In the genomic region with DNA sequence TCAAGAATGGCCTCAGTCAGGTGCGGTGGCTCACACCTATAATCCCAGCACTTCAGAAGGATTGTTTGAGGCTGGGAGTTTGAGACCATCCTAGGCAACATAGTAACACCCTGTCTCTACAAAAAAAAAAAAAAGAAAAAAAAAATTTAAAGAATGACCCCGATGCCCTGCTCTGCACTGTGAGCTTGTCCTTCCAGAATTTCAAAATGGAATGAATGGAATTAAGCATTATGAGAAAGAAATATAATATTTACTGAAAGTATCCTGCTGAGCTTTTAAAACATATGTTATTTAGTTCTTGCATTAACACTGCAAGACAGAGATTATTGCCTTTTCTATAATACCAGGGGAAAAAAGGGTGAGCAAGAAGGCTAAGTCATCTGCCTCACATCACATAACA, we compare ENCODE assay signal across 10 cellular contexts.
"Had no signal": no experiment of that assay in that cellular context is flagged by ENCODE, and none has a peak within 500 bp of the region (broad histone marks: within the 10 kb centered on the region; RNA-seq: fewer than 3 reads in every experiment).

No MANE protein-coding gene starts in this region.

- H3K27me3 ChIP-seq: heart left ventricle, neural progenitor cell had no signal

- H3K36me3 ChIP-seq: heart left ventricle, neural progenitor cell had no signal

- H2AFZ ChIP-seq: neural progenitor cell had no signal

- H3K9me3 ChIP-seq: heart left ventricle had no signal

- H3K27ac ChIP-seq: neural progenitor cell, parathyroid adenoma had no signal

- ATAC-seq: activated T-helper 17 cell treated with anti-CD3 and anti-CD28 coated beads, Interleukin-2, amount 50 U/mL, for 72 hours had no signal

- H3K9ac ChIP-seq: neural progenitor cell, parathyroid adenoma had no signal

- H3K4me3 ChIP-seq: heart left ventricle, neural progenitor cell had no signal

- H3K4me2 ChIP-seq: neural progenitor cell had no signal

- H3K4me1 ChIP-seq: parathyroid adenoma had no signal

- DNase-seq: activated CD4-positive, alpha-beta T cell treated with anti-CD3 and anti-CD28 coated beads, Interleukin-2, amount 50 U/mL, for 1 hour; activated naive CD4-positive, alpha-beta T cell treated with anti-CD3 and anti-CD28 coated beads for 36 hours; activated T-cell treated with anti-CD3 and anti-CD28 coated beads for 4 hours; foreskin melanocyte; mesenchymal stem cell; retina had no signal
